In the genomic region with DNA sequence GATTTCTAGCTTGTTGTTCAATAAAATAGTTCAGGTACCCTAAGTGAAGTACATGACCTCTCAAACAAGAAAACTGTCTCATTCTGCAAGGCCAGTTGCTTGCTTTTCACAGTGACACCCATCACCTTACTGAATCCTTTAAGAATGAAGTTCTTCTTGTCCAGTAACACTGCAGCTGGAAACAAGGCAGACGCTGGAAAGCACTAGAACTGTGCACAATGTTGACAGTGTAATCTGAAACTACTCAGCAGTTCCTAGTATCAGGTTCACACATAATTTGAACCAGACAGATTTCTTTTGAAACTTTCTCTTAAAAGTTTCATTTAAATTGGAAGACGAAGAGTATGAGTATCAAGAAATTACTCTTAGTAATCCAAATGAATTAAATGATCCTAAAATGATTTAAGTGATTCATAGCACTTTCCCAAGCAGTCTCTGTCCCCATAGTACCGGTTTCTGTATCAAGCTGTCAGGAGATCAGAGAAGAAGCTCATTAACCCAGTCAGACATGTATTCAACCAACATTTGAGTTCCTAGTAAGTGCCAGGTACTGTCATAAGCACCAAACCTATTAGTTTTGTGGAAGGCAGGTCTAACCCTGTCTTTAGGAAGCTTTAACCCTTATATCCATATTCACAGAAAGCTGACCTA, we compare ENCODE assay signal across 10 cellular contexts.
DNase-seq lines count a peak whose midpoint lies in the region; ATAC-seq and TF ChIP-seq lines count a peak whose summit lies in the region.
"Had no signal": no experiment of that assay in that cellular context is flagged by ENCODE, and none has a peak within 500 bp of the region (broad histone marks: within the 10 kb centered on the region; RNA-seq: fewer than 3 reads in every experiment).

No MANE protein-coding gene starts in this region.

- no peaks in the 10 kb centered on the region for H3K9me3 Mint-ChIP-seq in activated CD4-positive, alpha-beta T cell treated with anti-CD3 and anti-CD28 coated beads for 36 hours (ENCODE audit: low read depth)
- peaks cover 8% of the 10 kb centered on the region for H3K9me3 Mint-ChIP-seq in type B pancreatic cell
- no peaks in the 10 kb centered on the region for H3K9me3 Mint-ChIP-seq in activated T-helper 1 cell treated with anti-CD3 and anti-CD28 coated beads, Interleukin-12 subunit alpha, Interleukin-12 subunit beta, Interleukin-2, Interleukin-4 antibody, amounts not matched to agents 30 ng/mL and 10 ng/mL and 1 ng/mL, durations not matched to agents 14 hours and 24 hours and 36 hours

- ATAC-seq in activated CD4-positive, alpha-beta T cell treated with anti-CD3 and anti-CD28 coated beads for 36 hours = peak; percentile 61
- ATAC-seq in foreskin keratinocyte (peak; percentile 61), T-helper 17 cell (no peak)

- no peak overlapping the region for H3K27ac Mint-ChIP-seq in activated CD4-positive, alpha-beta T cell treated with anti-CD3 and anti-CD28 coated beads for 36 hours
- H3K27ac Mint-ChIP-seq in type B pancreatic cell (peak overlapping the region; percentile 95), T-helper 17 cell (no peak overlapping the region)
- H3K27ac Mint-ChIP-seq in activated T-helper 1 cell treated with anti-CD3 and anti-CD28 coated beads, Interleukin-12 subunit alpha, Interleukin-12 subunit beta, Interleukin-2, Interleukin-4 antibody, amounts not matched to agents 30 ng/mL and 10 ng/mL and 1 ng/mL, durations not matched to agents 14 hours and 24 hours and 36 hours = no peak overlapping the region

- H3K4me1 ChIP-seq in foreskin keratinocyte = peaks cover 34% of the 10 kb centered on the region

- H3K36me3 Mint-ChIP-seq in activated CD4-positive, alpha-beta T cell treated with anti-CD3 and anti-CD28 coated beads for 36 hours (ENCODE audit: low read depth) = no peaks in the 10 kb centered on the region
- H3K36me3 Mint-ChIP-seq in type B pancreatic cell = peaks cover 3% of the 10 kb centered on the region
- H3K36me3 Mint-ChIP-seq in T-helper 17 cell (ENCODE audit: low read depth) = peaks cover 3% of the 10 kb centered on the region
- no peaks in the 10 kb centered on the region for H3K36me3 Mint-ChIP-seq in activated T-helper 1 cell treated with anti-CD3 and anti-CD28 coated beads, Interleukin-12 subunit alpha, Interleukin-12 subunit beta, Interleukin-2, Interleukin-4 antibody, amounts not matched to agents 30 ng/mL and 10 ng/mL and 1 ng/mL, durations not matched to agents 14 hours and 24 hours and 36 hours (ENCODE audit: low read depth)

- H3K4me1 Mint-ChIP-seq in activated CD4-positive, alpha-beta T cell treated with anti-CD3 and anti-CD28 coated beads for 36 hours = no peaks in the 10 kb centered on the region
- H3K4me1 Mint-ChIP-seq in type B pancreatic cell (ENCODE audit: unreplicated experiment) (peaks cover 55% of the 10 kb centered on the region), T-helper 17 cell (no peaks in the 10 kb centered on the region)
- no peaks in the 10 kb centered on the region for H3K4me1 Mint-ChIP-seq in activated T-helper 1 cell treated with anti-CD3 and anti-CD28 coated beads, Interleukin-12 subunit alpha, Interleukin-12 subunit beta, Interleukin-2, Interleukin-4 antibody, amounts not matched to agents 30 ng/mL and 10 ng/mL and 1 ng/mL, durations not matched to agents 14 hours and 24 hours and 36 hours (ENCODE audit: low read depth)

- H3K27me3 Mint-ChIP-seq in activated CD4-positive, alpha-beta T cell treated with anti-CD3 and anti-CD28 coated beads for 36 hours = peaks cover 14% of the 10 kb centered on the region
- H3K27me3 Mint-ChIP-seq in type B pancreatic cell (no peaks in the 10 kb centered on the region), T-helper 17 cell (peaks cover 54% of the 10 kb centered on the region)
- peaks cover 8% of the 10 kb centered on the region for H3K27me3 Mint-ChIP-seq in activated T-helper 1 cell treated with anti-CD3 and anti-CD28 coated beads, Interleukin-12 subunit alpha, Interleukin-12 subunit beta, Interleukin-2, Interleukin-4 antibody, amounts not matched to agents 30 ng/mL and 10 ng/mL and 1 ng/mL, durations not matched to agents 14 hours and 24 hours and 36 hours (ENCODE audit: insufficient read depth)

- no peaks in the 10 kb centered on the region for H3K9me3 ChIP-seq in T-helper 17 cell (ENCODE audit: control insufficient read depth, low read length, poor library complexity, severe bottlenecking)

- H3K4me3 Mint-ChIP-seq in activated CD4-positive, alpha-beta T cell treated with anti-CD3 and anti-CD28 coated beads for 36 hours = no peak overlapping the region
- H3K4me3 Mint-ChIP-seq in type B pancreatic cell (peak overlapping the region; percentile 74), T-helper 17 cell (no peak overlapping the region)
- no peak overlapping the region for H3K4me3 Mint-ChIP-seq in activated T-helper 1 cell treated with anti-CD3 and anti-CD28 coated beads, Interleukin-12 subunit alpha, Interleukin-12 subunit beta, Interleukin-2, Interleukin-4 antibody, amounts not matched to agents 30 ng/mL and 10 ng/mL and 1 ng/mL, durations not matched to agents 14 hours and 24 hours and 36 hours

- POLR2A ChIA-PET in activated CD4-positive, alpha-beta T cell treated with anti-CD3 and anti-CD28 coated beads for 36 hours (lab: Charles Lee) = no interaction called here

- H3K27ac ChIP-seq in foreskin keratinocyte = peak overlapping the region; percentile 10

- TF ChIP-seq CTCF in foreskin keratinocyte (conservative IDR thresholded peaks at IDR 0.05) = no peak
- TF ChIP-seq CTCF in type B pancreatic cell (conservative IDR thresholded peaks at IDR 0.05) = no peak

- intact Hi-C loops in activated CD4-positive, alpha-beta T cell treated with anti-CD3 and anti-CD28 coated beads for 36 hours (cut with DNase I, micrococcal nuclease) = no loop called here
- intact Hi-C loops in activated T-helper 1 cell treated with anti-CD3 and anti-CD28 coated beads, Interleukin-12 subunit alpha, Interleukin-12 subunit beta, Interleukin-2, Interleukin-4 antibody, amounts not matched to agents 30 ng/mL and 10 ng/mL and 1 ng/mL, durations not matched to agents 14 hours and 24 hours and 36 hours (cut with micrococcal nuclease) = no loop called here

- DNase-seq in activated CD4-positive, alpha-beta T cell treated with anti-CD3 and anti-CD28 coated beads for 36 hours = no peak
- DNase-seq in activated CD4-positive, alpha-beta T cell treated with anti-CD3 and anti-CD28 coated beads for 1 hour = no peak
- peak; percentile 32 for DNase-seq in SHP77 treated with DMSO at 0.1 percent for 48 hours (lab: John Stamatoyannopoulos, UW)
- DNase-seq in foreskin keratinocyte = peak in 1 of 2 donors; percentile 57
- no peak for DNase-seq in type B pancreatic cell (ENCODE audit: extremely low spot score, unreplicated experiment)
- DNase-seq in T-helper 17 cell = no peak
- DNase-seq in activated T-helper 1 cell treated with anti-CD3 and anti-CD28 coated beads, Interleukin-12 subunit alpha, Interleukin-12 subunit beta, Interleukin-2, Interleukin-4 antibody, amounts not matched to agents 30 ng/mL and 10 ng/mL and 1 ng/mL, durations not matched to agents 14 hours and 24 hours and 36 hours (ENCODE audit: low spot score) = no peak
- no peak for DNase-seq in erythroblast (lab: John Stamatoyannopoulos, UW)
- DNase-seq: GOT3, NCI-H82 had no signal

- no peak for TF ChIP-seq POLR2A in erythroblast (IDR thresholded peaks at IDR 0.05; ENCODE audit: low read length)

- CTCF ChIA-PET in activated CD4-positive, alpha-beta T cell treated with anti-CD3 and anti-CD28 coated beads for 36 hours (lab: Charles Lee) = interaction anchor here (1.2 kb wide), 1 partner anchor 8 kb away, joined by 3 read pairs; no protein-coding TSS in a partner anchor

- H3K27me3 ChIP-seq in foreskin keratinocyte = no peaks in the 10 kb centered on the region
